ENCODE assay signal across 2 cellular contexts in the genomic region with DNA sequence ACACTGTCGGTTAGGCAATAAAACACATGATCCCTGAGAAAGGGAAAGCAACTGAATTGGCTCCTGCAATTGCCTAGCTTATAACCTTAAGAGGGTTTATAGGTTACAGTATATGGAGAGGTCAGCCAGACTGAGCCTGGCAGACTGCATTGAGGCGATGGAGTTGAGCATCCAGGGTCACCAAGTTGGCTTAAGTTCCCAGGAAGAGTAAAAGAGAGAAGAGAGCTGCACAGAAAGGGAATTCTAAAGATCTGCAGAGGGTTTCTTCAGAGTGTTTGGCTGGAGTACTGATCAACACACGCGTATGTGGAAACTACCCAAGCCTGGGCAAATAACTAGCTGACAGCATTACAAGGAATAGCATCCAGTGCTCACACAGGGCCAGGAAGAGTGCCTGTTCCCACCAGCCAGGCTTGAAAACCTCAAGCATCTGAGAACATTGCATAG.
TF ChIP-seq lines count a peak whose summit lies in the region.

No MANE protein-coding gene starts in this region.

TF ChIP-seq in liver, 16 proteins besides CTCF, POLR2A, EP300 and RAD21:
- no peak for TF ChIP-seq EGR1 (IDR thresholded peaks at IDR 0.05; ENCODE audit: low read depth in 2 of 2)
- no peak for TF ChIP-seq GABPA (IDR thresholded peaks at IDR 0.05 in 1 of 2, conservative IDR thresholded peaks at IDR 0.05 in 1 of 2)
- TF ChIP-seq SP1 (IDR thresholded peaks at IDR 0.05), result no peak
- TF ChIP-seq HNF4G (IDR thresholded peaks at IDR 0.05), result no peak
- TF ChIP-seq RXRA (IDR thresholded peaks at IDR 0.05), result no peak
- no peak for TF ChIP-seq REST (IDR thresholded peaks at IDR 0.05)
- peak; percentile 83 for TF ChIP-seq NR2F2 (IDR thresholded peaks at IDR 0.05)

TF ChIP-seq in HepG2, 621 proteins besides CTCF, POLR2A, EP300 and RAD21:
- TF ChIP-seq GMEB2 (CRISPR knock-in tag; IDR thresholded peaks at IDR 0.05; ENCODE audit: low read depth), result no peak
- no peak for TF ChIP-seq SATB2 (CRISPR knock-in tag; IDR thresholded peaks at IDR 0.05)
- TF ChIP-seq, protein P1, sequence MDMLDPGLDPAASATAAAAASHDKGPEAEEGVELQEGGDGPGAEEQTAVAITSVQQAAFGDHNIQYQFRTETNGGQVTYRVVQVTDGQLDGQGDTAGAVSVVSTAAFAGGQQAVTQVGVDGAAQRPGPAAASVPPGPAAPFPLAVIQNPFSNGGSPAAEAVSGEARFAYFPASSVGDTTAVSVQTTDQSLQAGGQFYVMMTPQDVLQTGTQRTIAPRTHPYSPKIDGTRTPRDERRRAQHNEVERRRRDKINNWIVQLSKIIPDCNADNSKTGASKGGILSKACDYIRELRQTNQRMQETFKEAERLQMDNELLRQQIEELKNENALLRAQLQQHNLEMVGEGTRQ (IDR thresholded peaks at IDR 0.05; ENCODE audit: low read depth, low read length), result no peak
- TF ChIP-seq, protein P1 (CRISPR knock-in tag; IDR thresholded peaks at IDR 0.05; ENCODE audit: borderline replicate concordance), result no peak
- TF ChIP-seq ZIK1 (CRISPR knock-in tag; IDR thresholded peaks at IDR 0.05; ENCODE audit: borderline replicate concordance, low read depth), result no peak
- no peak for TF ChIP-seq ZNF350 (CRISPR knock-in tag; IDR thresholded peaks at IDR 0.05; ENCODE audit: borderline replicate concordance, low read depth)
- TF ChIP-seq ISL2 (CRISPR knock-in tag; IDR thresholded peaks at IDR 0.05), result no peak
